14 cellular contexts compared by ENCODE assay signal in the genomic region with DNA sequence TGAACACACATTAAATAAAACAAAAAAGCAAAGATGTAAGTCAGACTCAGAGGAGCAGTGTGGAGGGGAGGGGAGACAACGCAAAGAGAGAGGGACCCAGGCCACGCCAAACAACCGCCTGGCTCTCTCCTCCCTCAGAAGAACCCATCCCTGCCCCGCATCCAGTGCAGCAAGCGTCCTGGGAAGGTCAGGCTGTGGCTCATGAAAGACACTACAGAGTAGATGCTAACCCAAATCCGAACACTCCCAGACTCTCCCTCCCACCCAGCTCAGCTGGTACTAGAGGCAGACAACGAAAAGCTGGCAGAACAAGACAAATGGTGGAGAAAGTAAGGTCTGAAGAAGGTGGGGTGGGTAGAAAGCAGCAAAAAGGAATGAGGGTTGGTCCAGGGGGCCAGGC. TPM values are rescaled to one million over a fixed set of nuclear protein-coding genes. Genes with fewer than 3 reads are reported as not detected.
DNase-seq lines count a peak whose midpoint lies in the region; ATAC-seq, FAIRE-seq and TF ChIP-seq lines count a peak whose summit lies in the region.
"Had no signal": no experiment of that assay in that cellular context is flagged by ENCODE, and none has a peak within 500 bp of the region (broad histone marks: within the 10 kb centered on the region; RNA-seq: fewer than 3 reads in every experiment).

No MANE protein-coding gene starts in this region.

- H3K4me2 ChIP-seq in neuronal stem cell (ENCODE audit: insufficient read depth, low read length, poor library complexity, severe bottlenecking) (no peak overlapping the region), neural progenitor cell (no peak overlapping the region)
- H3K4me2 ChIP-seq: A549 had no signal

- TF ChIP-seq POLR2A in gastroesophageal sphincter (IDR thresholded peaks at IDR 0.05): no peak

- H3K4ac ChIP-seq in neuronal stem cell (ENCODE audit: low read length): no peak overlapping the region

- no peaks in the 10 kb centered on the region for H3K79me1 ChIP-seq in neuronal stem cell (ENCODE audit: low read depth, low read length)

- intact Hi-C loops in ascending aorta (cut with DNase I): no loop called here
- intact Hi-C loops in tibial artery (cut with DNase I; ENCODE audit: low total_unique reads): no loop called here

- H4K91ac ChIP-seq in neuronal stem cell (ENCODE audit: low read depth, low read length, poor library complexity): no peak overlapping the region

- H3K4me3 ChIP-seq in ascending aorta: no peak overlapping the region
- H3K4me3 ChIP-seq in gastroesophageal sphincter: no peak overlapping the region
- H3K4me3 ChIP-seq in neuronal stem cell (ENCODE audit: low read length in 2 of 2): no peak overlapping the region
- H3K4me3 ChIP-seq in tibial artery: no peak overlapping the region
- no peak overlapping the region for H3K4me3 ChIP-seq in neural progenitor cell
- H3K4me3 ChIP-seq: A549, HAP-1 had no signal

- H3K79me2 ChIP-seq in neural progenitor cell (ENCODE audit: low read depth): no peaks in the 10 kb centered on the region

- H3K36me3 Mint-ChIP-seq in neural progenitor cell (no peaks in the 10 kb centered on the region), mesothelial cell of epicardium (no peaks in the 10 kb centered on the region)
- H3K36me3 Mint-ChIP-seq: CD8-positive, alpha-beta memory T cell had no signal

- no peak for TF ChIP-seq EP300 in gastroesophageal sphincter (IDR thresholded peaks at IDR 0.05)

- H3K4me3 Mint-ChIP-seq in neural progenitor cell (no peak overlapping the region), mesothelial cell of epicardium (no peak overlapping the region)
- H3K4me3 Mint-ChIP-seq: CD8-positive, alpha-beta memory T cell had no signal

- peak overlapping the region; percentile 4 for H2BK5ac ChIP-seq in neuronal stem cell (ENCODE audit: low read length)

- H3F3A ChIP-seq in neural progenitor cell (ENCODE audit: low read depth): no peaks in the 10 kb centered on the region

- no peak overlapping the region for H2BK15ac ChIP-seq in neuronal stem cell (ENCODE audit: low read length)

- WGBS in gastroesophageal sphincter (ENCODE audit: low coverage in 1 of 2), 2 donors: 18% methylated on average over 4 of the region's 7 CpGs; no CpG with 5 or more reads in 1 of the 2 donors
- WGBS in neuronal stem cell (ENCODE audit: extremely low coverage in 2 of 2, insufficient read length in 2 of 2, insufficient replicate concordance in 1 of 2), 2 donors: no CpG with 5 or more reads among the region's 7 CpGs

- H3K27ac ChIP-seq in ascending aorta: peak overlapping the region; percentile 44 to 67
- peak overlapping the region in 3 of 4 donors; percentile 60 to 62 (median 61) for H3K27ac ChIP-seq in gastroesophageal sphincter
- H3K27ac ChIP-seq in neuronal stem cell (replicated peaks; ENCODE audit: low read length): no peak overlapping the region
- H3K27ac ChIP-seq in tibial artery: peak overlapping the region; percentile 53 to 64
- H3K27ac ChIP-seq in neural progenitor cell: no peak overlapping the region

- H3K4me1 Mint-ChIP-seq in neural progenitor cell (peaks cover 20% of the 10 kb centered on the region), mesothelial cell of epicardium (peaks cover 9% of the 10 kb centered on the region)

- H3K27me3 Mint-ChIP-seq in neural progenitor cell (ENCODE audit: insufficient read depth, low read depth): no peaks in the 10 kb centered on the region
- no peaks in the 10 kb centered on the region for H3K27me3 Mint-ChIP-seq in mesothelial cell of epicardium (ENCODE audit: low read depth)

- H4K20me1 ChIP-seq in neural progenitor cell (ENCODE audit: low read depth): no peaks in the 10 kb centered on the region

- H3K27ac Mint-ChIP-seq in neural progenitor cell (no peak overlapping the region), mesothelial cell of epicardium (no peak overlapping the region)

- no peak overlapping the region for H3K23ac ChIP-seq in neuronal stem cell (ENCODE audit: low read depth, low read length, poor library complexity)

- H3K36me3 ChIP-seq in ascending aorta: no peaks in the 10 kb centered on the region
- no peaks in the 10 kb centered on the region for H3K36me3 ChIP-seq in gastroesophageal sphincter
- H3K36me3 ChIP-seq in neuronal stem cell (replicated peaks in 1 of 2; ENCODE audit: control insufficient read depth in 2 of 2, insufficient read depth in 2 of 2, low read length in 2 of 2): no peaks in the 10 kb centered on the region
- H3K36me3 ChIP-seq in tibial artery: no peaks in the 10 kb centered on the region
- H3K36me3 ChIP-seq in neural progenitor cell: no peaks in the 10 kb centered on the region
- H3K36me3 ChIP-seq: HAP-1 had no signal

- H3K4me1 ChIP-seq in ascending aorta (peaks cover 14 to 40% of the 10 kb centered on the region in 2 donors), gastroesophageal sphincter (peaks cover 0 to 66% (median 17%) of the 10 kb centered on the region in 3 donors), neuronal stem cell (ENCODE audit: control insufficient read depth in 2 of 2, insufficient read depth in 1 of 2, low read depth in 1 of 2, low read length in 2 of 2) (peaks cover 0 to 7% of the 10 kb centered on the region in 2 donors), tibial artery (peaks cover 0 to 67% (median 30%) of the 10 kb centered on the region in 4 donors), neural progenitor cell (peaks cover 8% of the 10 kb centered on the region)
- H3K4me1 ChIP-seq: HAP-1 had no signal

- no peak overlapping the region for H2AK5ac ChIP-seq in neuronal stem cell (ENCODE audit: low read depth, low read length)

- no peak for DNase-seq in ascending aorta (ENCODE audit: low spot score in 2 of 2)
- no peak for DNase-seq in neuronal stem cell (ENCODE audit: low spot score)
- DNase-seq in tibial artery: no peak
- no peak for DNase-seq in neural progenitor cell (ENCODE audit: low spot score)
- DNase-seq in mesothelial cell of epicardium (ENCODE audit: low spot score in 2 of 2, unreplicated experiment in 2 of 2): no peak
- DNase-seq in HTR-8/SVneo (ENCODE audit: insufficient read length, low spot score): no peak
- DNase-seq: CD8-positive, alpha-beta memory T cell; DMS53; GF-D8; GOT3 had no signal

- H3K14ac ChIP-seq in neuronal stem cell (ENCODE audit: low read length): no peak overlapping the region

- no peak for ATAC-seq in gastroesophageal sphincter
- ATAC-seq: A549 had no signal

- H4K8ac ChIP-seq in neuronal stem cell (ENCODE audit: low read depth, low read length): no peak overlapping the region

- no peak overlapping the region for H3K18ac ChIP-seq in neuronal stem cell (ENCODE audit: low read length)

- no peak overlapping the region for H2BK120ac ChIP-seq in neuronal stem cell (ENCODE audit: low read depth, low read length)

- H3K9me3 Mint-ChIP-seq in neural progenitor cell: no peaks in the 10 kb centered on the region
- H3K9me3 Mint-ChIP-seq in mesothelial cell of epicardium: no peaks in the 10 kb centered on the region
- H3K9me3 Mint-ChIP-seq: CD8-positive, alpha-beta memory T cell had no signal

- H3K27me3 ChIP-seq in ascending aorta (no peaks in the 10 kb centered on the region), gastroesophageal sphincter (no peaks in the 10 kb centered on the region), neuronal stem cell (ENCODE audit: control insufficient read depth in 3 of 3, insufficient read depth in 3 of 3, low read depth in 1 of 3, low read length in 3 of 3) (no peaks in the 10 kb centered on the region), tibial artery (no peaks in the 10 kb centered on the region), neural progenitor cell (no peaks in the 10 kb centered on the region)

- H2BK12ac ChIP-seq in neuronal stem cell (ENCODE audit: low read length): no peak overlapping the region

- no peaks in the 10 kb centered on the region for H3K9me3 ChIP-seq in ascending aorta
- H3K9me3 ChIP-seq in gastroesophageal sphincter: no peaks in the 10 kb centered on the region
- H3K9me3 ChIP-seq in neuronal stem cell (replicated peaks in 1 of 2; ENCODE audit: control insufficient read depth in 2 of 2, insufficient read depth in 1 of 2, low read depth in 1 of 2, low read length in 2 of 2): no peaks in the 10 kb centered on the region
- no peaks in the 10 kb centered on the region for H3K9me3 ChIP-seq in tibial artery
- no peaks in the 10 kb centered on the region for H3K9me3 ChIP-seq in neural progenitor cell (ENCODE audit: low read depth)
- H3K9me3 ChIP-seq: A549, HAP-1 had no signal

- TF ChIP-seq CTCF in ascending aorta (IDR thresholded peaks at IDR 0.05): no peak
- TF ChIP-seq CTCF in gastroesophageal sphincter (IDR thresholded peaks at IDR 0.05): no peak
- no peak for TF ChIP-seq CTCF in tibial artery (IDR thresholded peaks at IDR 0.05)
- TF ChIP-seq CTCF in neural progenitor cell (IDR thresholded peaks at IDR 0.05): no peak
- no peak for TF ChIP-seq CTCF in mesothelial cell of epicardium (IDR thresholded peaks at IDR 0.05; ENCODE audit: unreplicated experiment)

- no peak for FAIRE-seq in HTR-8/SVneo (lab: Jason Lieb, UNC)
- FAIRE-seq: A549, GM19239 had no signal

- H3K9ac ChIP-seq in neuronal stem cell (ENCODE audit: low read depth, low read length, poor library complexity) (no peak overlapping the region), neural progenitor cell (no peak overlapping the region)

- H2AFZ ChIP-seq in neuronal stem cell (ENCODE audit: low read length) (no peak overlapping the region), neural progenitor cell (replicated peaks) (no peak overlapping the region)

RNA-seq across cellular contexts. Expression of gene KCNMA1, which starts 39.0 kb away (rescaled TPM):
- 28.6 TPM for total RNA-seq in ascending aorta
- total RNA-seq in gastroesophageal sphincter: 100 to 1,000 TPM; 168 to 389 (median 323) TPM
- 1.8 TPM for polyA plus RNA-seq in neuronal stem cell (2013, experiment 1 of 2)
- polyA plus RNA-seq in neuronal stem cell (2013, experiment 2 of 2): 1.5 TPM
- 2.4 and 3.7 TPM in 2 replicates for total RNA-seq in neural progenitor cell (ENCODE audit: low replicate concordance)
- 38.4 to 44.0 TPM (median 41.3 TPM) in 3 replicates for total RNA-seq in mesothelial cell of epicardium
- polyA plus RNA-seq: CD8-positive, alpha-beta memory T cell had no signal

Comparison
In these comparisons a context has a peak if more than half of its experiments do, and no peak if none do; other contexts are left out.
1. H3K27ac ChIP-seq: peak in ascending aorta (2 of 2), gastroesophageal sphincter (3 of 4) and tibial artery (2 of 2); none in neuronal stem cell (single experiment) and neural progenitor cell (single experiment).